In genomic region chr2:207951734-207952480, GRCh38 we compare ENCODE assay signal across 1 cellular context.
TF ChIP-seq lines count a peak whose summit lies in the region.

No MANE protein-coding gene starts in this region.

TF ChIP-seq in GM23338, 12 proteins besides CTCF, POLR2A, EP300 and RAD21 (continued from another document):
- TF ChIP-seq ZNF462 (CRISPR knock-in tag; IDR thresholded peaks at IDR 0.05) (no peak), CREB1 (CRISPR knock-in tag; IDR thresholded peaks at IDR 0.05; ENCODE audit: low read depth) (no peak), ZNF331 (CRISPR knock-in tag; IDR thresholded peaks at IDR 0.05; ENCODE audit: low read depth) (no peak), POLR2AphosphoS5 (IDR thresholded peaks at IDR 0.05; ENCODE audit: low read depth) (no peak), ZNF114 (CRISPR knock-in tag; IDR thresholded peaks at IDR 0.05) (no peak), REST (IDR thresholded peaks at IDR 0.05; ENCODE audit: unreplicated experiment) (no peak)
